18 cellular contexts compared by ENCODE assay signal in genomic region chr9:133640580-133641395, GRCh38. TPM values are rescaled to one million over a fixed set of nuclear protein-coding genes. Genes with fewer than 3 reads are reported as not detected.
A peak's percentile ranks its signal among the peaks of the same experiment; 100 is the strongest.
DNase-seq lines count a peak whose midpoint lies in the region; FAIRE-seq and TF ChIP-seq lines count a peak whose summit lies in the region.
"Had no signal": no experiment of that assay in that cellular context is flagged by ENCODE, and none has a peak within 500 bp of the region (broad histone marks: within the 10 kb centered on the region; RNA-seq: fewer than 3 reads in every experiment).

No MANE protein-coding gene starts in this region.

- WGBS in neuronal stem cell (ENCODE audit: extremely low coverage in 2 of 2, insufficient read length in 2 of 2, insufficient replicate concordance in 1 of 2), 2 donors, result no CpG with 5 or more reads among the region's 13 CpGs

- no peak overlapping the region for H4K8ac ChIP-seq in neuronal stem cell (ENCODE audit: low read depth, low read length)

- TF ChIP-seq CTCF in astrocyte (IDR thresholded peaks at IDR 0.05; ENCODE audit: insufficient read depth, low read depth, low read length), result no peak

- H2BK120ac ChIP-seq in neuronal stem cell (ENCODE audit: low read depth, low read length), result peak overlapping the region; percentile 51

- no peak overlapping the region for H4K91ac ChIP-seq in neuronal stem cell (ENCODE audit: low read depth, low read length, poor library complexity)

- H3K9me3 ChIP-seq in astrocyte (ENCODE audit: insufficient read depth, low read depth, low read length), result no peaks in the 10 kb centered on the region
- no peaks in the 10 kb centered on the region for H3K9me3 ChIP-seq in neuronal stem cell (replicated peaks in 1 of 2; ENCODE audit: control insufficient read depth in 2 of 2, insufficient read depth in 1 of 2, low read depth in 1 of 2, low read length in 2 of 2)
- H3K9me3 ChIP-seq: A549 had no signal

- H3K79me2 ChIP-seq in astrocyte (ENCODE audit: insufficient read depth, low read length), result no peaks in the 10 kb centered on the region

- H3K27ac ChIP-seq in astrocyte (ENCODE audit: low read depth, low read length), result no peak overlapping the region
- no peak overlapping the region for H3K27ac ChIP-seq in neuronal stem cell (replicated peaks; ENCODE audit: low read length)
- H3K27ac ChIP-seq: A549 had no signal

- H3K27me3 ChIP-seq in astrocyte (ENCODE audit: insufficient read depth, low read length), result peaks cover 20% of the 10 kb centered on the region
- peaks cover 0 to 32% (median 0%) of the 10 kb centered on the region in 3 experiments for H3K27me3 ChIP-seq in neuronal stem cell (ENCODE audit: control insufficient read depth in 3 of 3, insufficient read depth in 3 of 3, low read depth in 1 of 3, low read length in 3 of 3)

- no peak overlapping the region for H2AK5ac ChIP-seq in neuronal stem cell (ENCODE audit: low read depth, low read length)

- H3K9me3 Mint-ChIP-seq in astrocyte (ENCODE audit: unreplicated experiment), result no peaks in the 10 kb centered on the region
- H3K9me3 Mint-ChIP-seq: GM23338, IgD-negative memory B cell had no signal

- no peak overlapping the region for H3K23ac ChIP-seq in neuronal stem cell (ENCODE audit: low read depth, low read length, poor library complexity)

- peaks cover 59% of the 10 kb centered on the region for H3K27me3 Mint-ChIP-seq in astrocyte (ENCODE audit: low read depth, unreplicated experiment)

- FAIRE-seq in astrocyte (lab: Jason Lieb, UNC), result no peak
- FAIRE-seq: A549, RCC 7860 had no signal

- no peak overlapping the region for H3K4me3 Mint-ChIP-seq in astrocyte (ENCODE audit: unreplicated experiment)
- H3K4me3 Mint-ChIP-seq: GM23338, IgD-negative memory B cell had no signal

- H4K20me1 ChIP-seq in astrocyte (ENCODE audit: insufficient read depth, low read length), result no peaks in the 10 kb centered on the region

- H3K9ac ChIP-seq in astrocyte (ENCODE audit: low read length) (no peak overlapping the region), neuronal stem cell (ENCODE audit: low read depth, low read length, poor library complexity) (no peak overlapping the region)

- H3K4me1 ChIP-seq in astrocyte (ENCODE audit: insufficient read depth, low read length) (no peaks in the 10 kb centered on the region), neuronal stem cell (ENCODE audit: control insufficient read depth in 2 of 2, insufficient read depth in 1 of 2, low read depth in 1 of 2, low read length in 2 of 2) (peaks cover 9 to 14% of the 10 kb centered on the region in 2 donors)
- H3K4me1 ChIP-seq: A549 had no signal

- no peak overlapping the region for H2BK15ac ChIP-seq in neuronal stem cell (ENCODE audit: low read length)

- no peak overlapping the region for H2AFZ ChIP-seq in astrocyte (ENCODE audit: low read depth, low read length)
- no peak overlapping the region for H2AFZ ChIP-seq in neuronal stem cell (ENCODE audit: low read length)
- H2AFZ ChIP-seq: GM23338 had no signal

- no peak overlapping the region for H3K18ac ChIP-seq in neuronal stem cell (ENCODE audit: low read length)

- H3K36me3 ChIP-seq in astrocyte (ENCODE audit: insufficient read depth, low read length) (no peaks in the 10 kb centered on the region), neuronal stem cell (replicated peaks in 1 of 2; ENCODE audit: control insufficient read depth in 2 of 2, insufficient read depth in 2 of 2, low read length in 2 of 2) (no peaks in the 10 kb centered on the region)

- H3K4me2 ChIP-seq in astrocyte (ENCODE audit: low read length), result no peak overlapping the region
- H3K4me2 ChIP-seq in neuronal stem cell (ENCODE audit: insufficient read depth, low read length, poor library complexity, severe bottlenecking), result no peak overlapping the region
- H3K4me2 ChIP-seq: A549, GM23338 had no signal

- H3K4me3 ChIP-seq in astrocyte (ENCODE audit: insufficient read depth, low read depth, low read length), result no peak overlapping the region
- no peak overlapping the region for H3K4me3 ChIP-seq in neuronal stem cell (ENCODE audit: low read length in 2 of 2)
- H3K4me3 ChIP-seq: A549, GM23338 had no signal

- no peak overlapping the region for H2BK12ac ChIP-seq in neuronal stem cell (ENCODE audit: low read length)

- H3K27ac Mint-ChIP-seq in astrocyte (ENCODE audit: unreplicated experiment), result peak overlapping the region; percentile 38
- H3K27ac Mint-ChIP-seq: GM23338, IgD-negative memory B cell had no signal

- no peak overlapping the region for H3K4ac ChIP-seq in neuronal stem cell (ENCODE audit: low read length)

- H2BK5ac ChIP-seq in neuronal stem cell (ENCODE audit: low read length), result no peak overlapping the region

- H3K14ac ChIP-seq in neuronal stem cell (ENCODE audit: low read length), result no peak overlapping the region

- H3K4me1 Mint-ChIP-seq in astrocyte (ENCODE audit: low read depth, unreplicated experiment), result peaks cover 4% of the 10 kb centered on the region

- H3K79me1 ChIP-seq in neuronal stem cell (ENCODE audit: low read depth, low read length), result no peaks in the 10 kb centered on the region

- H3K36me3 Mint-ChIP-seq in astrocyte (ENCODE audit: low read depth, unreplicated experiment), result no peaks in the 10 kb centered on the region
- H3K36me3 Mint-ChIP-seq: IgD-negative memory B cell had no signal

- DNase-seq in NCI-H82 (lab: John Stamatoyannopoulos, UW) (peak; percentile 35), NCI-H82 treated with DMSO at 0.1 percent for 48 hours (lab: John Stamatoyannopoulos, UW; ENCODE audit: unreplicated experiment) (no peak), NCI-H1694 treated with DMSO at 0.1 percent for 48 hours (lab: John Stamatoyannopoulos, UW) (peak; percentile 94), astrocyte (ENCODE audit: low read depth) (no peak), neuronal stem cell (ENCODE audit: low spot score) (no peak), MV-4-11 (lab: John Stamatoyannopoulos, UW) (no peak), NCI-H187 treated with DMSO at 0.1 percent for 48 hours (lab: John Stamatoyannopoulos, UW) (no peak), NCI-H510A (lab: John Stamatoyannopoulos, UW) (no peak)
- DNase-seq: DMS79 treated with DMSO at 0.1 percent for 48 hours, GF-D8, NCI-H1930, NCI-H524 treated with DMSO at 0.1 percent for 48 hours, SIG-M5 had no signal

RNA-seq across cellular contexts. Expression of gene DBH, which starts 4.6 kb away (rescaled TPM):
- not detected in 2 replicates for total RNA-seq in astrocyte
- polyA plus RNA-seq in neuronal stem cell (2013, experiment 1 of 2), result not detected
- not detected for polyA plus RNA-seq in neuronal stem cell (2013, experiment 2 of 2)
- total RNA-seq: HT1080 had no signal
- polyA plus RNA-seq: A549, IgD-negative memory B cell had no signal

RNA-seq across cellular contexts. Expression of gene FAM163B, which starts 31.6 kb away (rescaled TPM):
- total RNA-seq in astrocyte, result not detected in 2 replicates
- polyA plus RNA-seq in neuronal stem cell (2013, experiment 1 of 2), result 0.18 TPM
- 0.12 TPM for polyA plus RNA-seq in neuronal stem cell (2013, experiment 2 of 2)
- total RNA-seq: HT1080 had no signal
- polyA plus RNA-seq: A549, IgD-negative memory B cell had no signal

Comparison
In these comparisons a context has a peak if more than half of its experiments do, and no peak if none do; other contexts are left out.
1. DNase-seq: peak in NCI-H82 (single experiment) and NCI-H1694 treated with DMSO at 0.1 percent for 48 hours (single experiment); none in NCI-H82 treated with DMSO at 0.1 percent for 48 hours (single experiment), astrocyte (single experiment), neuronal stem cell (single experiment), MV-4-11 (single experiment), NCI-H187 treated with DMSO at 0.1 percent for 48 hours (single experiment) and NCI-H510A (single experiment).